Comparison of ENCODE assay signal across 16 cellular contexts in the genomic region with DNA sequence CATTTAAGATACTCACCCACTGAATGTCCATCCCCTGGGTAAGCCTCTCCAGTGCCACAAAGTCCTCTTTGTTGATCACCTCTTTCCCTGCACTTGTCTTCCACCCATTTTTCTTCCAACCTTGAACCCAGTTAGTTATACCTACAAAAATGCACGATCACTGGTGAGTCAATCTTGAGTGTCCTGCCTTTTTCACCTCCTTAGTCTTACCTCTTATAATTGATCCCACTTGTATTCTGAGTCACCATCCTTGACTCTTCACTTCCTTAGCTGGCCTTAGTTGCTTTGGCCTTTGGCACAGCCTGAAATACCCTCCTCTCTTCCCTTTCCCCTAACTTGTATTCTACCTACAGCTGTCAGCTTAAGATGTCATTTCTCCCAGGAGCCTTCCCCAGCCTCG. TPM values are rescaled to one million over a fixed set of nuclear protein-coding genes. Genes with fewer than 3 reads are reported as not detected.
"Had no signal": no experiment of that assay in that cellular context is flagged by ENCODE, and none has a peak within 500 bp of the region (broad histone marks: within the 10 kb centered on the region; RNA-seq: fewer than 3 reads in every experiment).

No MANE protein-coding gene starts in this region.

- H3K4me1 ChIP-seq: pancreas, testis, upper lobe of right lung had no signal

- H3K4me3 ChIP-seq: dorsolateral prefrontal cortex, lung, pancreas, testis, upper lobe of right lung had no signal

- H3K4me3 Mint-ChIP-seq: activated CD8-positive, alpha-beta T cell treated with anti-CD3 and anti-CD28 coated beads for 36 hours; activated naive CD8-positive, alpha-beta T cell; immature natural killer cell; stimulated activated naive CD8-positive, alpha-beta T cell treated with anti-CD3 and anti-CD28 coated beads, Interleukin-15, amount 100 ng/mL, for 72 hours had no signal

- FAIRE-seq: pancreas had no signal

- ATAC-seq: activated CD8-positive, alpha-beta T cell treated with anti-CD3 and anti-CD28 coated beads for 36 hours; left colon; pancreas; stimulated activated naive CD8-positive, alpha-beta T cell treated with anti-CD3 and anti-CD28 coated beads, Interleukin-15, amount 100 ng/mL, for 72 hours; upper lobe of right lung had no signal

- H3K9me3 ChIP-seq: pancreas, testis, upper lobe of right lung had no signal

- H3K27ac ChIP-seq: dorsolateral prefrontal cortex, pancreas, testis, upper lobe of right lung had no signal

- H3K27me3 Mint-ChIP-seq: activated CD8-positive, alpha-beta T cell treated with anti-CD3 and anti-CD28 coated beads for 36 hours; activated naive CD8-positive, alpha-beta T cell; naive B cell; stimulated activated naive CD8-positive, alpha-beta T cell treated with anti-CD3 and anti-CD28 coated beads, Interleukin-15, amount 100 ng/mL, for 72 hours had no signal

- H3K27ac Mint-ChIP-seq: activated CD8-positive, alpha-beta T cell treated with anti-CD3 and anti-CD28 coated beads for 36 hours; activated naive CD8-positive, alpha-beta T cell; immature natural killer cell had no signal

- DNase-seq: activated CD8-positive, alpha-beta T cell treated with anti-CD3 and anti-CD28 coated beads for 36 hours; anterior cingulate cortex; dorsolateral prefrontal cortex; immature natural killer cell; left colon; naive B cell; pancreas; retina; stimulated activated CD4-positive, alpha-beta T cell treated with anti-CD3 and anti-CD28 coated beads, Interleukin-15, amount 100 ng/mL, for 24 hours; stimulated activated CD4-positive, alpha-beta T cell treated with anti-CD3 and anti-CD28 coated beads, Interleukin-4, amount 100 ng/mL, for 24 hours; stimulated activated naive CD8-positive, alpha-beta T cell treated with anti-CD3 and anti-CD28 coated beads, Interleukin-15, amount 100 ng/mL, for 72 hours; testis had no signal

- H3K27me3 ChIP-seq: dorsolateral prefrontal cortex, pancreas, testis, upper lobe of right lung had no signal

- H3K9me3 Mint-ChIP-seq: activated CD8-positive, alpha-beta T cell treated with anti-CD3 and anti-CD28 coated beads for 36 hours; immature natural killer cell; stimulated activated naive CD8-positive, alpha-beta T cell treated with anti-CD3 and anti-CD28 coated beads, Interleukin-15, amount 100 ng/mL, for 72 hours had no signal

RNA-seq across cellular contexts. Expression of a gene that starts 47.0 kb away (rescaled TPM):
- total RNA-seq: skeletal muscle tissue had no signal
- polyA plus RNA-seq: immature natural killer cell had no signal
